Comparison of ENCODE assay signal across 14 cellular contexts in the genomic region with DNA sequence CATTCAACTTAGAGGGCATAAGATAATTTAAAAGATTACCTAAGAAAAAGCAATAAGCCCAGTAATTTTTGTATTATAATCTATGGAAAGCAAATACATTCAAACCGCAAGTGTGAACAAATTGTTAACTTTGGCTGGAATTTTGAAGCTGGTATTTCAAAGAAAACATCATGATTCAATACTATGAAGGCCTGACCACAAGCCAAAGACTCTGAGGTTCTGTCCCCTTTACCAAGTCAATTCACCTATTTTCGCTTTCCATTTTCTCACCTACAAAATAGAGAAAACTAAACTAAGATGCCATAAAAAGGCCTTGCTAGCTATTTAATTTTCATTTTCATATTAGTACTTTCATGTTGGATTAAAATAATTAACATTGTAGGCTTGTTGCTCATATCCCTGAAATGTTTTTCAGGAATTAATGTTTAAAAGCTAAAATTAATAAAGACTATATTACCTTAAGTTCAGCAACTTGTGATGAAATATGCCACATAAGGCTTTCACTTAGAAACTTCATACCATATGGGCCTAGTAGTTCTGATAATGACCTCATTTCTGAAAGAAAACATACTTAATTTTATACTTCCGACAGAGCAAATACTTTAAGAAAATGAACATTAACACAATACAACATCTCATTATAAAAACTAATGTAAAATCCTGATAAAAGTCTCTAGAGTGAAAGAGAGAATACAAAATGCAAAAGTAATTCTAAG.
A peak's percentile ranks its signal among the peaks of the same experiment; 100 is the strongest.
DNase-seq lines count a peak whose midpoint lies in the region; ATAC-seq and TF ChIP-seq lines count a peak whose summit lies in the region.
"Had no signal": no experiment of that assay in that cellular context is flagged by ENCODE, and none has a peak within 500 bp of the region (broad histone marks: within the 10 kb centered on the region; RNA-seq: fewer than 3 reads in every experiment).

No MANE protein-coding gene starts in this region.

- ATAC-seq in GM19467 (IDR thresholded peaks at IDR 0.05; ENCODE audit: unreplicated experiment) = peak; percentile 48
- peak; percentile 81 for ATAC-seq in HG03064 (IDR thresholded peaks at IDR 0.05; ENCODE audit: low read depth, unreplicated experiment)
- no peak for ATAC-seq in GM21367 (IDR thresholded peaks at IDR 0.05; ENCODE audit: unreplicated experiment)
- ATAC-seq in left cardiac atrium = no peak
- ATAC-seq in mucosa of descending colon = no peak
- ATAC-seq: GM23338, heart left ventricle had no signal

- TF ChIP-seq CTCF in GM12865 (IDR thresholded peaks at IDR 0.05; ENCODE audit: insufficient read depth, low read depth, low read length, missing control alignments) (no peak), mucosa of descending colon (IDR thresholded peaks at IDR 0.05) (no peak)

- H3K4me1 ChIP-seq in mucosa of descending colon (ENCODE audit: low read depth) = no peaks in the 10 kb centered on the region

- no peaks in the 10 kb centered on the region for H3K9me3 ChIP-seq in mucosa of descending colon
- H3K9me3 ChIP-seq: BLaER1 treated with 17β-estradiol and CSF1 and Interleukin-3, amounts not matched to agents 10 nM and 100 nM; heart left ventricle had no signal

- peak; percentile 60 for DNase-seq in GM12865 (ENCODE audit: low read depth)
- peak; percentile 83 for DNase-seq in astrocyte of the hippocampus (ENCODE audit: low read depth, low spot score)
- no peak for DNase-seq in Kasumi-1 (lab: John Stamatoyannopoulos, UW)
- DNase-seq in left cardiac atrium = no peak
- DNase-seq in mucosa of descending colon = no peak
- DNase-seq: dorsolateral prefrontal cortex, heart left ventricle, NCI-H2081 treated with DMSO at 0.1 percent for 48 hours, OCI-M1 had no signal

- intact Hi-C loops in left cardiac atrium (cut with DNase I) = no loop called here
- intact Hi-C loops in mucosa of descending colon (cut with DNase I, micrococcal nuclease) = no loop called here

- H3K36me3 ChIP-seq in mucosa of descending colon (ENCODE audit: low read depth) = no peaks in the 10 kb centered on the region
- H3K36me3 ChIP-seq: BLaER1 treated with 17β-estradiol and CSF1 and Interleukin-3, amounts not matched to agents 10 nM and 100 nM had no signal

- H3K4me3 ChIP-seq in GM12865 (ENCODE audit: low read depth, low read length) (no peak overlapping the region), mucosa of descending colon (no peak overlapping the region)
- H3K4me3 ChIP-seq: BLaER1 treated with 17β-estradiol and CSF1 and Interleukin-3, amounts not matched to agents 10 nM and 100 nM; dorsolateral prefrontal cortex; GM23338; heart left ventricle had no signal

Comparison
In these comparisons a context has a peak if more than half of its experiments do, and no peak if none do; other contexts are left out.
1. DNase-seq: peak in GM12865 (single experiment) and astrocyte of the hippocampus (single experiment); none in Kasumi-1 (0 of 2), left cardiac atrium (single experiment) and mucosa of descending colon (0 of 3).
2. ATAC-seq: peak in GM19467 (single experiment) and HG03064 (single experiment); none in GM21367 (single experiment), left cardiac atrium (0 of 2) and mucosa of descending colon (single experiment).